In the genomic region with DNA sequence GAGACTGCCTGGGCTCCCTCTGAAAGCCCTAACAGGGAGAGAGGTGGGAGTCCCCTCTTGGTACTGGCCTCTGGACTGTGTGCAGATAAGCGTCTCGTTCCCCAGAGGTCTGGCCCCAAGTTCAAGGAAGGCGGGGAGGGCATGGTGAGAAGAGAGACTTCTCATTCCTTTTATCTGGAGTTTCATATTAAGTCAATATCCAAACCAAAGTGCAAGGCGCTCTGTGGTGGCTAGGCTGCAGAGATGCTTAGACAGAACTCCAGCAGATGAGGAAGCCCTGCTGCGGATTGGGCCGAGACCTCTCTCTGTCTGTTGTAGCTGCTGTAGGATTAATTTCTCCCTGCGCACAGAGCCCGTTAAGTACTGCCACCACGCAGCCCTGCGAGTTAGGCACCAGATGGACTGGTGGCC, we compare ENCODE assay signal across 1 cellular context.
TF ChIP-seq lines count a peak whose summit lies in the region.

No MANE protein-coding gene starts in this region.

TF ChIP-seq in H1, 55 proteins besides CTCF, POLR2A, EP300 and RAD21:
- TF ChIP-seq KDM5A (IDR thresholded peaks at IDR 0.05; ENCODE audit: low read length), result no peak
- TF ChIP-seq HDAC2 (IDR thresholded peaks at IDR 0.05; ENCODE audit: borderline replicate concordance in 1 of 2, low read depth in 2 of 2, low read length in 2 of 2), result no peak
- no peak for TF ChIP-seq SP1 (IDR thresholded peaks at IDR 0.05; ENCODE audit: low read depth, low read length)
- TF ChIP-seq KDM1A (IDR thresholded peaks at IDR 0.05; ENCODE audit: borderline replicate concordance, low read length), result no peak
- no peak for TF ChIP-seq TAF1 (IDR thresholded peaks at IDR 0.05; ENCODE audit: low read depth, low read length)
- no peak for TF ChIP-seq POLR2AphosphoS5 (IDR thresholded peaks at IDR 0.05; ENCODE audit: low read depth, low read length)
- no peak for TF ChIP-seq MAX (IDR thresholded peaks at IDR 0.05)
- TF ChIP-seq TCF12 (IDR thresholded peaks at IDR 0.05; ENCODE audit: low read depth, low read length), result no peak
- TF ChIP-seq CBX8 (IDR thresholded peaks at IDR 0.05; ENCODE audit: borderline replicate concordance, low read depth, low read length), result no peak
- no peak for TF ChIP-seq EGR1 (IDR thresholded peaks at IDR 0.05; ENCODE audit: borderline replicate concordance, low read depth, low read length)
- TF ChIP-seq, protein P1, sequence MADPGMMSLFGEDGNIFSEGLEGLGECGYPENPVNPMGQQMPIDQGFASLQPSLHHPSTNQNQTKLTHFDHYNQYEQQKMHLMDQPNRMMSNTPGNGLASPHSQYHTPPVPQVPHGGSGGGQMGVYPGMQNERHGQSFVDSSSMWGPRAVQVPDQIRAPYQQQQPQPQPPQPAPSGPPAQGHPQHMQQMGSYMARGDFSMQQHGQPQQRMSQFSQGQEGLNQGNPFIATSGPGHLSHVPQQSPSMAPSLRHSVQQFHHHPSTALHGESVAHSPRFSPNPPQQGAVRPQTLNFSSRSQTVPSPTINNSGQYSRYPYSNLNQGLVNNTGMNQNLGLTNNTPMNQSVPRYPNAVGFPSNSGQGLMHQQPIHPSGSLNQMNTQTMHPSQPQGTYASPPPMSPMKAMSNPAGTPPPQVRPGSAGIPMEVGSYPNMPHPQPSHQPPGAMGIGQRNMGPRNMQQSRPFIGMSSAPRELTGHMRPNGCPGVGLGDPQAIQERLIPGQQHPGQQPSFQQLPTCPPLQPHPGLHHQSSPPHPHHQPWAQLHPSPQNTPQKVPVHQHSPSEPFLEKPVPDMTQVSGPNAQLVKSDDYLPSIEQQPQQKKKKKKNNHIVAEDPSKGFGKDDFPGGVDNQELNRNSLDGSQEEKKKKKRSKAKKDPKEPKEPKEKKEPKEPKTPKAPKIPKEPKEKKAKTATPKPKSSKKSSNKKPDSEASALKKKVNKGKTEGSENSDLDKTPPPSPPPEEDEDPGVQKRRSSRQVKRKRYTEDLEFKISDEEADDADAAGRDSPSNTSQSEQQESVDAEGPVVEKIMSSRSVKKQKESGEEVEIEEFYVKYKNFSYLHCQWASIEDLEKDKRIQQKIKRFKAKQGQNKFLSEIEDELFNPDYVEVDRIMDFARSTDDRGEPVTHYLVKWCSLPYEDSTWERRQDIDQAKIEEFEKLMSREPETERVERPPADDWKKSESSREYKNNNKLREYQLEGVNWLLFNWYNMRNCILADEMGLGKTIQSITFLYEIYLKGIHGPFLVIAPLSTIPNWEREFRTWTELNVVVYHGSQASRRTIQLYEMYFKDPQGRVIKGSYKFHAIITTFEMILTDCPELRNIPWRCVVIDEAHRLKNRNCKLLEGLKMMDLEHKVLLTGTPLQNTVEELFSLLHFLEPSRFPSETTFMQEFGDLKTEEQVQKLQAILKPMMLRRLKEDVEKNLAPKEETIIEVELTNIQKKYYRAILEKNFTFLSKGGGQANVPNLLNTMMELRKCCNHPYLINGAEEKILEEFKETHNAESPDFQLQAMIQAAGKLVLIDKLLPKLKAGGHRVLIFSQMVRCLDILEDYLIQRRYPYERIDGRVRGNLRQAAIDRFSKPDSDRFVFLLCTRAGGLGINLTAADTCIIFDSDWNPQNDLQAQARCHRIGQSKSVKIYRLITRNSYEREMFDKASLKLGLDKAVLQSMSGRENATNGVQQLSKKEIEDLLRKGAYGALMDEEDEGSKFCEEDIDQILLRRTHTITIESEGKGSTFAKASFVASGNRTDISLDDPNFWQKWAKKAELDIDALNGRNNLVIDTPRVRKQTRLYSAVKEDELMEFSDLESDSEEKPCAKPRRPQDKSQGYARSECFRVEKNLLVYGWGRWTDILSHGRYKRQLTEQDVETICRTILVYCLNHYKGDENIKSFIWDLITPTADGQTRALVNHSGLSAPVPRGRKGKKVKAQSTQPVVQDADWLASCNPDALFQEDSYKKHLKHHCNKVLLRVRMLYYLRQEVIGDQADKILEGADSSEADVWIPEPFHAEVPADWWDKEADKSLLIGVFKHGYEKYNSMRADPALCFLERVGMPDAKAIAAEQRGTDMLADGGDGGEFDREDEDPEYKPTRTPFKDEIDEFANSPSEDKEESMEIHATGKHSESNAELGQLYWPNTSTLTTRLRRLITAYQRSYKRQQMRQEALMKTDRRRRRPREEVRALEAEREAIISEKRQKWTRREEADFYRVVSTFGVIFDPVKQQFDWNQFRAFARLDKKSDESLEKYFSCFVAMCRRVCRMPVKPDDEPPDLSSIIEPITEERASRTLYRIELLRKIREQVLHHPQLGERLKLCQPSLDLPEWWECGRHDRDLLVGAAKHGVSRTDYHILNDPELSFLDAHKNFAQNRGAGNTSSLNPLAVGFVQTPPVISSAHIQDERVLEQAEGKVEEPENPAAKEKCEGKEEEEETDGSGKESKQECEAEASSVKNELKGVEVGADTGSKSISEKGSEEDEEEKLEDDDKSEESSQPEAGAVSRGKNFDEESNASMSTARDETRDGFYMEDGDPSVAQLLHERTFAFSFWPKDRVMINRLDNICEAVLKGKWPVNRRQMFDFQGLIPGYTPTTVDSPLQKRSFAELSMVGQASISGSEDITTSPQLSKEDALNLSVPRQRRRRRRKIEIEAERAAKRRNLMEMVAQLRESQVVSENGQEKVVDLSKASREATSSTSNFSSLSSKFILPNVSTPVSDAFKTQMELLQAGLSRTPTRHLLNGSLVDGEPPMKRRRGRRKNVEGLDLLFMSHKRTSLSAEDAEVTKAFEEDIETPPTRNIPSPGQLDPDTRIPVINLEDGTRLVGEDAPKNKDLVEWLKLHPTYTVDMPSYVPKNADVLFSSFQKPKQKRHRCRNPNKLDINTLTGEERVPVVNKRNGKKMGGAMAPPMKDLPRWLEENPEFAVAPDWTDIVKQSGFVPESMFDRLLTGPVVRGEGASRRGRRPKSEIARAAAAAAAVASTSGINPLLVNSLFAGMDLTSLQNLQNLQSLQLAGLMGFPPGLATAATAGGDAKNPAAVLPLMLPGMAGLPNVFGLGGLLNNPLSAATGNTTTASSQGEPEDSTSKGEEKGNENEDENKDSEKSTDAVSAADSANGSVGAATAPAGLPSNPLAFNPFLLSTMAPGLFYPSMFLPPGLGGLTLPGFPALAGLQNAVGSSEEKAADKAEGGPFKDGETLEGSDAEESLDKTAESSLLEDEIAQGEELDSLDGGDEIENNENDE (IDR thresholded peaks at IDR 0.05; ENCODE audit: insufficient replicate concordance, low read length), result no peak
